ENCODE assay signal across 1 cellular context in the genomic region with DNA sequence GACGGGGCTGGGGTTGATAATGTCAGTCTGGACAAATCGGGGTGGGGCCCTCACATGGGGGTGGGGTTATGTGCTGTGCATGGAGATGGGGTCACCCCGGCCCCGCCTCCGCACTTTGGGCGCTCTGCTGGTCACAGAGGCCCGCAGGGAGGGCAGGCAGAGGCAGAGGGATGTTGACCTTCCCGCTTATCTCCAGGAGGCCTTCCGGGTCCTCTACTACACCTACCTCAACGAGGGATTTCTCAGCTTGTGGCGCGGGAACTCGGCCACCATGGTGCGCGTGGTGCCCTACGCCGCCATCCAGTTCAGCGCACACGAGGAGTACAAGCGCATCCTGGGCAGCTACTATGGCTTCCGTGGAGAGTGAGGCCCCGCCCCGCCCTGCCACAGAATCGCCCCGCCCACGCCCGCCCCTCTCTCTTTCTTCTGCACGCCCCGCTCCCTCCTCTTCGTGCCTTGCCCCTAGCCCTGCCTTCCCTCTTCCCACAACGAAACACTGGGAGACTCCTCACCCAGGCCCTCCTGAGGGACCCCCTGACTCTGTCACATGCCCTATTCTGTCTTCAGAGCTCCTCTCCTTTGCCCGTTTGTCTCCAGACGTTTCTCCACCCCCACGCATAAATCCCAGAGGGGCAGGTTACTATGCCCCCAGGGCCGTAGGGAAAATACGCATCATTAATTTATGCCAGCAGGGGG.
TF ChIP-seq lines count a peak whose summit lies in the region.

No MANE protein-coding gene starts in this region.

TF ChIP-seq in HepG2, 621 proteins besides CTCF, POLR2A, EP300 and RAD21 (continued from another document and continues in another):
- TF ChIP-seq ZHX1 (CRISPR knock-in tag; IDR thresholded peaks at IDR 0.05; ENCODE audit: low read depth) (peak; percentile 59; the same call in 1 of the 2 replicates), BCL6 (CRISPR knock-in tag; IDR thresholded peaks at IDR 0.05) (no peak), HES4 (CRISPR knock-in tag; IDR thresholded peaks at IDR 0.05; ENCODE audit: borderline replicate concordance) (0 out of 2 replicates have a peak, but pooled peaks have one; percentile 32), KAT2B (IDR thresholded peaks at IDR 0.05; ENCODE audit: borderline replicate concordance, low read depth, low read length) (no peak), SNAPC5 (CRISPR knock-in tag; IDR thresholded peaks at IDR 0.05; ENCODE audit: borderline replicate concordance) (no peak), SRF (IDR thresholded peaks at IDR 0.05; ENCODE audit: low read depth, low read length) (no peak), NRL (CRISPR knock-in tag; IDR thresholded peaks at IDR 0.05; ENCODE audit: borderline replicate concordance) (peak; percentile 39; the same call in 1 of the 2 replicates), ETV5 (CRISPR knock-in tag; IDR thresholded peaks at IDR 0.05; ENCODE audit: borderline replicate concordance) (peak; percentile 39; the same call in 1 of the 2 replicates), HNRNPLL (IDR thresholded peaks at IDR 0.05; ENCODE audit: low read depth, low read length, poor library complexity, severe bottlenecking) (peak; percentile 39), ERF (CRISPR knock-in tag; IDR thresholded peaks at IDR 0.05) (peak; percentile 36; the same call in 1 of the 2 replicates), DRAP1 (CRISPR knock-in tag; IDR thresholded peaks at IDR 0.05) (peak; percentile 33; the same call in 1 of the 2 replicates), GATA4 (IDR thresholded peaks at IDR 0.05; ENCODE audit: borderline replicate concordance, low read depth) (no peak), NFYC (CRISPR knock-in tag; IDR thresholded peaks at IDR 0.05) (no peak), YY1 (IDR thresholded peaks at IDR 0.05; ENCODE audit: insufficient read depth, insufficient replicate concordance, low read depth, low read length) (peak; percentile 42), SP5 (CRISPR knock-in tag; IDR thresholded peaks at IDR 0.05; ENCODE audit: borderline replicate concordance, low read depth) (peak; percentile 36; the same call in 1 of the 2 replicates), HOXA3 (CRISPR knock-in tag; IDR thresholded peaks at IDR 0.05) (peak; percentile 93), NR2F6 (IDR thresholded peaks at IDR 0.05) (0 out of 2 replicates have a peak, but pooled peaks have one; percentile 9), NR2F6 (CRISPR knock-in tag; IDR thresholded peaks at IDR 0.05) (0 out of 2 replicates have a peak, but pooled peaks have one; percentile 24), FOXA1 (IDR thresholded peaks at IDR 0.05) (no peak), FOXA1 (CRISPR knock-in tag; IDR thresholded peaks at IDR 0.05) (peak; percentile 61; the same call in 1 of the 2 replicates), ZNF891 (CRISPR knock-in tag; IDR thresholded peaks at IDR 0.05) (no peak), PBX3 (CRISPR knock-in tag; IDR thresholded peaks at IDR 0.05; ENCODE audit: borderline replicate concordance) (no peak), SIX4 (CRISPR knock-in tag; IDR thresholded peaks at IDR 0.05) (no peak), RARA (CRISPR knock-in tag; IDR thresholded peaks at IDR 0.05) (peak; percentile 11; the same call in 1 of the 2 replicates), ZFP91 (CRISPR knock-in tag; IDR thresholded peaks at IDR 0.05; ENCODE audit: borderline replicate concordance) (no peak)
- TF ChIP-seq, protein P1, sequence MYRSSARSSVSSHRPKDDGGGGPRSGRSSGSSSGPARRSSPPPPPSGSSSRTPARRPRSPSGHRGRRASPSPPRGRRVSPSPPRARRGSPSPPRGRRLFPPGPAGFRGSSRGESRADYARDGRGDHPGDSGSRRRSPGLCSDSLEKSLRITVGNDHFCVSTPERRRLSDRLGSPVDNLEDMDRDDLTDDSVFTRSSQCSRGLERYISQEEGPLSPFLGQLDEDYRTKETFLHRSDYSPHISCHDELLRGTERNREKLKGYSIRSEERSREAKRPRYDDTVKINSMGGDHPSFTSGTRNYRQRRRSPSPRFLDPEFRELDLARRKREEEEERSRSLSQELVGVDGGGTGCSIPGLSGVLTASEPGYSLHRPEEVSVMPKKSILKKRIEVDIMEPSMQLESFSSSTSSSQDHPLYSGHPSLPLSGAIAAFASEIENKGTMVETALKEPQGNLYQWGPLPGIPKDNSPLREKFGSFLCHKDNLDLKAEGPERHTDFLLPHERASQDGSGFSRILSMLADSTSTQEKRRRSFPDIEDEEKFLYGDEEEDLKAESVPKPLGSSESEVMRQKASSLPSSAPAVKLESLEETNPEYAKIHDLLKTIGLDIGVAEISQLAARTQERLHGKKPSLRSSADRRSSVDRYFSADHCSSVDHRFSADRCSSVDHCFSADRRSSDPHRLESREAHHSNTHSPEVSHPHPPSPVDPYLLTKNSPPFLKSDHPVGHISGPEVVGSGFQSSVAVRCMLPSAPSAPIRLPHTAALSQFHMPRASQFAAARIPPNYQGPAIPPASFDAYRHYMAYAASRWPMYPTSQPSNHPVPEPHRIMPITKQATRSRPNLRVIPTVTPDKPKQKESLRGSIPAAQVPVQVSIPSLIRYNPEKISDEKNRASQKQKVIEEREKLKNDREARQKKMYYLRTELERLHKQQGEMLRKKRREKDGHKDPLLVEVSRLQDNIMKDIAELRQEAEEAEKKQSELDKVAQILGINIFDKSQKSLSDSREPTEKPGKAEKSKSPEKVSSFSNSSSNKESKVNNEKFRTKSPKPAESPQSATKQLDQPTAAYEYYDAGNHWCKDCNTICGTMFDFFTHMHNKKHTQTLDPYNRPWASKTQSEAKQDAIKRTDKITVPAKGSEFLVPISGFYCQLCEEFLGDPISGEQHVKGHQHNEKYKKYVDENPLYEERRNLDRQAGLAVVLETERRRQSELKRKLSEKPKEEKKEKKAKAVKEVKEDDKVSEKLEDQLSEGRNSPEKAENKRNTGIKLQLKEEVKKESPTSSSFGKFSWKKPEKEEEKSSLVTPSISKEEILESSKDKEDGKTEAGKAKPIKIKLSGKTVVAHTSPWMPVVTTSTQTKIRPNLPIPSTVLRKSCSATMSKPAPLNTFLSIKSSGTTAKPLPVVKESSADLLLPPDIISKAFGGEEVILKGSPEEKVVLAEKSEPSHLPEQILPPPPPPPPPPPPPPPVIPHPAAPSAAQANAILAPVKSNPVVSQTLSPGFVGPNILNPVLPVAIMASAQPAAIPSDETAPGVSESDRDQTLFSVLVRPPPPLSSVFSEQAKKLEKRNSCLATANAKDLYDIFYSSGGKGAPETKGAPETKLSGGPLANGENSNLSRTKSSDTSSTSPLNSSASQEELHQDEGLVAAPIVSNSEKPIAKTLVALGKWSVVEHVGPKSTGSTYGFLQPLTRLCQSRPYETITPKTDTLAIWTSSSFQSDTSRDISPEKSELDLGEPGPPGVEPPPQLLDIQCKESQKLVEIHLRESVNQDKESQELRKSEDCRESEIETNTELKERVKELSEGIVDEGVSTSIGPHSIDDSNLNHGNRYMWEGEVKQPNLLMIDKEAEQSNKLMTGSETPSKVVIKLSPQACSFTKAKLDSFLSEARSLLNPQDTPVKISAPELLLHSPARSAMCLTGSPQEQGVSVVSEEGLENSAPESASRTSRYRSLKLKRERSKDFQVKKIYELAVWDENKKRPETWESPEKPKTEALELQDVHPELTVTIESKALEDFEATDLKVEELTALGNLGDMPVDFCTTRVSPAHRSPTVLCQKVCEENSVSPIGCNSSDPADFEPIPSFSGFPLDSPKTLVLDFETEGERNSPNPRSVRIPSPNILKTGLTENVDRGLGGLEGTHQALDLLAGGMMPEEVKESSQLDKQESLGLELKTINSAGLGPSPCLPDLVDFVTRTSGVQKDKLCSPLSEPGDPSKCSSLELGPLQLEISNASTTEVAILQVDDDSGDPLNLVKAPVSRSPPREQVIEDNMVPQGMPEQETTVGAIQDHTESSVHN (CRISPR knock-in tag; IDR thresholded peaks at IDR 0.05), result no peak
- TF ChIP-seq, protein P2, sequence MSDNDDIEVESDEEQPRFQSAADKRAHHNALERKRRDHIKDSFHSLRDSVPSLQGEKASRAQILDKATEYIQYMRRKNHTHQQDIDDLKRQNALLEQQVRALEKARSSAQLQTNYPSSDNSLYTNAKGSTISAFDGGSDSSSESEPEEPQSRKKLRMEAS (IDR thresholded peaks at IDR 0.05), result peak; percentile 60
- TF ChIP-seq, protein P3, sequence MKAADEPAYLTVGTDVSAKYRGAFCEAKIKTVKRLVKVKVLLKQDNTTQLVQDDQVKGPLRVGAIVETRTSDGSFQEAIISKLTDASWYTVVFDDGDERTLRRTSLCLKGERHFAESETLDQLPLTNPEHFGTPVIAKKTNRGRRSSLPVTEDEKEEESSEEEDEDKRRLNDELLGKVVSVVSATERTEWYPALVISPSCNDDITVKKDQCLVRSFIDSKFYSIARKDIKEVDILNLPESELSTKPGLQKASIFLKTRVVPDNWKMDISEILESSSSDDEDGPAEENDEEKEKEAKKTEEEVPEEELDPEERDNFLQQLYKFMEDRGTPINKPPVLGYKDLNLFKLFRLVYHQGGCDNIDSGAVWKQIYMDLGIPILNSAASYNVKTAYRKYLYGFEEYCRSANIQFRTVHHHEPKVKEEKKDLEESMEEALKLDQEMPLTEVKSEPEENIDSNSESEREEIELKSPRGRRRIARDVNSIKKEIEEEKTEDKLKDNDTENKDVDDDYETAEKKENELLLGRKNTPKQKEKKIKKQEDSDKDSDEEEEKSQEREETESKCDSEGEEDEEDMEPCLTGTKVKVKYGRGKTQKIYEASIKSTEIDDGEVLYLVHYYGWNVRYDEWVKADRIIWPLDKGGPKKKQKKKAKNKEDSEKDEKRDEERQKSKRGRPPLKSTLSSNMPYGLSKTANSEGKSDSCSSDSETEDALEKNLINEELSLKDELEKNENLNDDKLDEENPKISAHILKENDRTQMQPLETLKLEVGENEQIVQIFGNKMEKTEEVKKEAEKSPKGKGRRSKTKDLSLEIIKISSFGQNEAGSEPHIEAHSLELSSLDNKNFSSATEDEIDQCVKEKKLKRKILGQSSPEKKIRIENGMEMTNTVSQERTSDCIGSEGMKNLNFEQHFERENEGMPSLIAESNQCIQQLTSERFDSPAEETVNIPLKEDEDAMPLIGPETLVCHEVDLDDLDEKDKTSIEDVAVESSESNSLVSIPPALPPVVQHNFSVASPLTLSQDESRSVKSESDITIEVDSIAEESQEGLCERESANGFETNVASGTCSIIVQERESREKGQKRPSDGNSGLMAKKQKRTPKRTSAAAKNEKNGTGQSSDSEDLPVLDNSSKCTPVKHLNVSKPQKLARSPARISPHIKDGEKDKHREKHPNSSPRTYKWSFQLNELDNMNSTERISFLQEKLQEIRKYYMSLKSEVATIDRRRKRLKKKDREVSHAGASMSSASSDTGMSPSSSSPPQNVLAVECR (CRISPR knock-in tag; IDR thresholded peaks at IDR 0.05; ENCODE audit: borderline replicate concordance), result peak; percentile 23; the same call in 1 of the 2 replicates
- TF ChIP-seq, protein P4, sequence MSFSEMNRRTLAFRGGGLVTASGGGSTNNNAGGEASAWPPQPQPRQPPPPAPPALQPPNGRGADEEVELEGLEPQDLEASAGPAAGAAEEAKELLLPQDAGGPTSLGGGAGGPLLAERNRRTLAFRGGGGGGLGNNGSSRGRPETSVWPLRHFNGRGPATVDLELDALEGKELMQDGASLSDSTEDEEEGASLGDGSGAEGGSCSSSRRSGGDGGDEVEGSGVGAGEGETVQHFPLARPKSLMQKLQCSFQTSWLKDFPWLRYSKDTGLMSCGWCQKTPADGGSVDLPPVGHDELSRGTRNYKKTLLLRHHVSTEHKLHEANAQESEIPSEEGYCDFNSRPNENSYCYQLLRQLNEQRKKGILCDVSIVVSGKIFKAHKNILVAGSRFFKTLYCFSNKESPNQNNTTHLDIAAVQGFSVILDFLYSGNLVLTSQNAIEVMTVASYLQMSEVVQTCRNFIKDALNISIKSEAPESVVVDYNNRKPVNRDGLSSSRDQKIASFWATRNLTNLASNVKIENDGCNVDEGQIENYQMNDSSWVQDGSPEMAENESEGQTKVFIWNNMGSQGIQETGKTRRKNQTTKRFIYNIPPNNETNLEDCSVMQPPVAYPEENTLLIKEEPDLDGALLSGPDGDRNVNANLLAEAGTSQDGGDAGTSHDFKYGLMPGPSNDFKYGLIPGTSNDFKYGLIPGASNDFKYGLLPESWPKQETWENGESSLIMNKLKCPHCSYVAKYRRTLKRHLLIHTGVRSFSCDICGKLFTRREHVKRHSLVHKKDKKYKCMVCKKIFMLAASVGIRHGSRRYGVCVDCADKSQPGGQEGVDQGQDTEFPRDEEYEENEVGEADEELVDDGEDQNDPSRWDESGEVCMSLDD (CRISPR knock-in tag; IDR thresholded peaks at IDR 0.05; ENCODE audit: borderline replicate concordance), result no peak
